ENCODE assay signal across 1 cellular context in genomic region chr15:90413411-90414379, GRCh38.
TF ChIP-seq lines count a peak whose summit lies in the region.

No MANE protein-coding gene starts in this region.

TF ChIP-seq in K562, 482 proteins besides CTCF, POLR2A, EP300 and RAD21 (continued from another document):
- TF ChIP-seq, protein P1, sequence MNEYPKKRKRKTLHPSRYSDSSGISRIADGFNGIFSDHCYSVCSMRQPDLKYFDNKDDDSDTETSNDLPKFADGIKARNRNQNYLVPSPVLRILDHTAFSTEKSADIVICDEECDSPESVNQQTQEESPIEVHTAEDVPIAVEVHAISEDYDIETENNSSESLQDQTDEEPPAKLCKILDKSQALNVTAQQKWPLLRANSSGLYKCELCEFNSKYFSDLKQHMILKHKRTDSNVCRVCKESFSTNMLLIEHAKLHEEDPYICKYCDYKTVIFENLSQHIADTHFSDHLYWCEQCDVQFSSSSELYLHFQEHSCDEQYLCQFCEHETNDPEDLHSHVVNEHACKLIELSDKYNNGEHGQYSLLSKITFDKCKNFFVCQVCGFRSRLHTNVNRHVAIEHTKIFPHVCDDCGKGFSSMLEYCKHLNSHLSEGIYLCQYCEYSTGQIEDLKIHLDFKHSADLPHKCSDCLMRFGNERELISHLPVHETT (CRISPR knock-in tag; conservative IDR thresholded peaks at IDR 0.05 in 1 of 2, IDR thresholded peaks at IDR 0.05 in 1 of 2): no peak
- TF ChIP-seq SMARCA4 (IDR thresholded peaks at IDR 0.05): 0 out of 2 replicates have a peak, but pooled peaks have one; percentile 42
- 0 out of 2 replicates have a peak, but pooled peaks have one; percentile 23 for TF ChIP-seq CBFA2T3 (IDR thresholded peaks at IDR 0.05)
- no peak for TF ChIP-seq SRSF3 (IDR thresholded peaks at IDR 0.05; ENCODE audit: insufficient read depth, low read length)
- TF ChIP-seq, protein P2, sequence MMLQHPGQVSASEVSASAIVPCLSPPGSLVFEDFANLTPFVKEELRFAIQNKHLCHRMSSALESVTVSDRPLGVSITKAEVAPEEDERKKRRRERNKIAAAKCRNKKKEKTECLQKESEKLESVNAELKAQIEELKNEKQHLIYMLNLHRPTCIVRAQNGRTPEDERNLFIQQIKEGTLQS (IDR thresholded peaks at IDR 0.05): peak; percentile 66; the same call in 1 of the 2 replicates
- TF ChIP-seq, protein P2 (CRISPR knock-in tag; conservative IDR thresholded peaks at IDR 0.05): no peak
- no peak for TF ChIP-seq HMG20B (CRISPR knock-in tag; IDR thresholded peaks at IDR 0.05)
- no peak for TF ChIP-seq TFAM (CRISPR knock-in tag; conservative IDR thresholded peaks at IDR 0.05)
- TF ChIP-seq ZEB2 (IDR thresholded peaks at IDR 0.05): 0 out of 2 replicates have a peak, but pooled peaks have one; percentile 41
- peak; percentile 65; the same call in 1 of the 2 replicates for TF ChIP-seq JUND (IDR thresholded peaks at IDR 0.05; ENCODE audit: borderline replicate concordance, low read depth, low read length)
- TF ChIP-seq JUND (tag; IDR thresholded peaks at IDR 0.05; ENCODE audit: borderline replicate concordance, low read depth, low read length): no peak; the same call in 2 of the 3 replicates
- TF ChIP-seq FOSL1 (tag; conservative IDR thresholded peaks at IDR 0.05): peak; percentile 64
- no peak for TF ChIP-seq POLR2AphosphoS2 (IDR thresholded peaks at IDR 0.05; ENCODE audit: low read length)
- 0 out of 2 replicates have a peak, but pooled peaks have one; percentile 36 for TF ChIP-seq NBN (IDR thresholded peaks at IDR 0.05; ENCODE audit: low read depth)
- TF ChIP-seq JUN (IDR thresholded peaks at IDR 0.05; ENCODE audit: borderline replicate concordance, low read depth, low read length): peak; percentile 63
- TF ChIP-seq JUN (CRISPR knock-in tag; IDR thresholded peaks at IDR 0.05; ENCODE audit: borderline replicate concordance): no peak
- peak; percentile 53 for TF ChIP-seq DPF2 (IDR thresholded peaks at IDR 0.05)
- no peak for TF ChIP-seq C11orf30 (IDR thresholded peaks at IDR 0.05; ENCODE audit: low read depth)
- no peak for TF ChIP-seq PTTG1 (tag; IDR thresholded peaks at IDR 0.05; ENCODE audit: low read depth)
- TF ChIP-seq RCOR1 (IDR thresholded peaks at IDR 0.05; ENCODE audit: borderline replicate concordance in 1 of 2, low read depth in 2 of 2, low read length in 2 of 2): no peak
- TF ChIP-seq TEAD4 (IDR thresholded peaks at IDR 0.05; ENCODE audit: low read length): peak; percentile 65
- TF ChIP-seq TEAD4 (CRISPR knock-in tag; IDR thresholded peaks at IDR 0.05; ENCODE audit: borderline replicate concordance): no peak
- TF ChIP-seq TCF3 (CRISPR knock-in tag; IDR thresholded peaks at IDR 0.05): peak; percentile 34; the same call in 1 of the 2 replicates
